Comparison of ENCODE assay signal across 2 cellular contexts in genomic region chr4:5387457-5387856, GRCh38.
TF ChIP-seq lines count a peak whose summit lies in the region.

No MANE protein-coding gene starts in this region.

TF ChIP-seq in SK-N-SH, 30 proteins besides CTCF, POLR2A, EP300 and RAD21 (continued from another document):
- TF ChIP-seq USF2 (IDR thresholded peaks at IDR 0.05; ENCODE audit: borderline replicate concordance, low read depth, low read length) = no peak
- TF ChIP-seq ZBTB33 (IDR thresholded peaks at IDR 0.05; ENCODE audit: borderline replicate concordance, low read depth) = no peak

TF ChIP-seq in SK-N-SH treated with all-trans-retinoic acid at 6 μM for 48 hours, 23 proteins besides CTCF, POLR2A, EP300 and RAD21 (continued from another document):
- no peak for TF ChIP-seq TCF4 (CRISPR knock-in tag; IDR thresholded peaks at IDR 0.05; ENCODE audit: borderline replicate concordance)
- no peak for TF ChIP-seq ESRRG (CRISPR knock-in tag; IDR thresholded peaks at IDR 0.05)
- TF ChIP-seq CREB5 (CRISPR knock-in tag; IDR thresholded peaks at IDR 0.05; ENCODE audit: low read depth) = no peak
- TF ChIP-seq ZNF565 (CRISPR knock-in tag; conservative IDR thresholded peaks at IDR 0.05; ENCODE audit: low read depth) = no peak
- no peak for TF ChIP-seq ARNTL (CRISPR knock-in tag; IDR thresholded peaks at IDR 0.05; ENCODE audit: borderline replicate concordance, low read depth)
- no peak for TF ChIP-seq ZFP3 (CRISPR knock-in tag; IDR thresholded peaks at IDR 0.05)
- TF ChIP-seq TOX (CRISPR knock-in tag; IDR thresholded peaks at IDR 0.05; ENCODE audit: borderline replicate concordance) = no peak
- TF ChIP-seq PATZ1 (CRISPR knock-in tag; IDR thresholded peaks at IDR 0.05; ENCODE audit: borderline replicate concordance) = no peak
- no peak for TF ChIP-seq POU6F1 (CRISPR knock-in tag; IDR thresholded peaks at IDR 0.05; ENCODE audit: borderline replicate concordance, low read depth)
- no peak for TF ChIP-seq BACH2 (CRISPR knock-in tag; IDR thresholded peaks at IDR 0.05; ENCODE audit: borderline replicate concordance)
